Comparison of ENCODE assay signal across 8 cellular contexts in the genomic region with DNA sequence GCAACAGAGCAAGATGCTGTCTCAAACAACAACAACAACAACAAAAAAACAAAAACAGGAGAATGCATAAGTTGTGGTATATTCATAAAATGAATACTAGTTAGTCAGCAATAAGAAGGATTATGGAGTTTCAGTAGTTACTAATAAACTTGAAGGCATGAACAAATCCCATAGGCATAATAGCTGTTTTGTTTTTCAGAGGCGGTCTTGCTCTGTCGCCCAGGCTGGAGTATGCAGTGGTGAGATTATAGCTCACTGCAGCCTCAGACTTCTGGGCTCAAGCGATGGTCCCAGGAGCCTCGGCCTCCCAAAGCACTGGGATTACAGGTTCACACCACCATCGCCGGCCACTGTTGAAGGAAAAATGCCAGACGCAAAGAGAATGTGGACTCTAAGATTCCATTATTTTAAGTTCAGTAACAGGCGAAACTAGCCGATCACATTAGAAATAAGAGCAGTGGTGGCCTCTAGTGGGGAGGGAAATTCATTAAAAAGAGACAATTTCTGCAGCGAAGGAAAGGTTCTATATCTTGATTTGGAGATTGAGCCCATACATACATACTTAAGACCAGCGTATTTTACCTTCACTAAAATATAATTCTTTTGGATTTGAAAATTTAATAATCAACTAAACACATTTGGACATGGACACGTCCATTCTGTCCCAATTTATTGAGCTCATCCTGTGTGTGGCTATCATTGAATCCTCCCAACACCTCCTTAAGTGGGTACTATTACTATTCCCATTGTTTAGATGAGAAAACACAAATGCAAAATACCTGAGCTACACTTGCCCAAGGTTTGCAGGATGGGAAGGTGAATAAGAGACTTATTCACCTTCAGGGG. TPM values are rescaled to one million over a fixed set of nuclear protein-coding genes. Genes with fewer than 3 reads are reported as not detected.
DNase-seq lines count a peak whose midpoint lies in the region; ATAC-seq and TF ChIP-seq lines count a peak whose summit lies in the region.

No MANE protein-coding gene starts in this region.

- DNase-seq in GM06990 (ENCODE audit: extremely low read depth, insufficient read length) (peak; percentile 55), IMR-90 (peak; percentile 53), SHP77 treated with DMSO at 0.1 percent for 48 hours (lab: John Stamatoyannopoulos, UW) (peak; percentile 43), left ventricle myocardium inferior (no peak), GM19240 (ENCODE audit: insufficient read length, low spot score) (no peak)

- POLR2A ChIA-PET in IMR-90 (lab: Charles Lee; ENCODE audit: unreplicated experiment): no interaction called here

- no peak overlapping the region for H4K91ac ChIP-seq in IMR-90 (ENCODE audit: insufficient read depth, low read depth, low read length)

- H3K79me1 ChIP-seq in IMR-90 (ENCODE audit: low read depth in 1 of 2, low read length in 2 of 2): no peaks in the 10 kb centered on the region

- no peak overlapping the region for H2BK20ac ChIP-seq in IMR-90 (ENCODE audit: low read depth, low read length)

- no peak overlapping the region for H4K5ac ChIP-seq in IMR-90 (ENCODE audit: low read depth, low read length)

- H3K9ac ChIP-seq in IMR-90 (ENCODE audit: low read depth, low read length): no peak overlapping the region
- H3K9ac ChIP-seq in rectal smooth muscle tissue (ENCODE audit: low read length): no peak overlapping the region

- H3K4me3 ChIP-seq in GM06990 (replicated peaks; ENCODE audit: low read depth, low read length): peak overlapping the region; percentile 60
- H3K4me3 ChIP-seq in IMR-90 (ENCODE audit: insufficient read depth, low read depth, low read length): no peak overlapping the region
- H3K4me3 ChIP-seq in left ventricle myocardium inferior: peak overlapping the region; percentile 73
- H3K4me3 ChIP-seq in rectal smooth muscle tissue (ENCODE audit: low read length): peak overlapping the region; percentile 89

- H2BK5ac ChIP-seq in IMR-90 (ENCODE audit: low read depth, low read length, poor library complexity, severe bottlenecking): no peak overlapping the region

- dilution Hi-C loops in IMR-90 (cut with HindIII; ENCODE audit: low sequenced_read_pairs, unreplicated experiment): no loop called here

- WGBS in IMR-90 (ENCODE audit: extremely low coverage in 2 of 2, insufficient read length in 1 of 2), 2 experiments: no CpG with 5 or more reads among the region's 12 CpGs

- H3K56ac ChIP-seq in IMR-90 (ENCODE audit: extremely low read depth, insufficient read depth, low read length): no peak overlapping the region

- H3K27me3 ChIP-seq in GM06990 (replicated peaks; ENCODE audit: control insufficient read depth, insufficient read depth, low read length) (no peaks in the 10 kb centered on the region), IMR-90 (ENCODE audit: control insufficient read depth, insufficient read depth, low read length) (peaks cover 3% of the 10 kb centered on the region; the same call in 1 of the 2 replicates), left ventricle myocardium inferior (ENCODE audit: low read depth) (no peaks in the 10 kb centered on the region), rectal smooth muscle tissue (ENCODE audit: control insufficient read depth, insufficient read depth, low read length) (no peaks in the 10 kb centered on the region)

- H2BK120ac ChIP-seq in IMR-90 (ENCODE audit: low read depth, low read length): no peak overlapping the region

- H2AK9ac ChIP-seq in IMR-90 (replicated peaks; ENCODE audit: low read depth, low read length, poor library complexity): no peak overlapping the region

- H3K23ac ChIP-seq in IMR-90 (ENCODE audit: low read depth, low read length): no peak overlapping the region

- no peaks in the 10 kb centered on the region for H3K9me1 ChIP-seq in IMR-90 (ENCODE audit: insufficient read depth, low read length)

- in situ Hi-C loops in IMR-90 (cut with MboI; ENCODE audit: low sequenced_read_pairs): loop anchor here (5.0 kb wide), 1 partner anchor 360 kb away; no protein-coding TSS in a partner anchor

- H3K27ac ChIP-seq in IMR-90 (ENCODE audit: insufficient read depth, low read length) (no peak overlapping the region), angular gyrus (ENCODE audit: low read depth, low read length) (peak overlapping the region; percentile 99), left ventricle myocardium inferior (replicated peaks) (peak overlapping the region; percentile 90), rectal smooth muscle tissue (ENCODE audit: low read depth, low read length) (no peak overlapping the region)

- no peaks in the 10 kb centered on the region for H3K9me3 ChIP-seq in IMR-90 (ENCODE audit: control insufficient read depth, insufficient read depth, low read length)
- H3K9me3 ChIP-seq in left ventricle myocardium inferior (replicated peaks): no peaks in the 10 kb centered on the region

- no peak for TF ChIP-seq POLR2A in IMR-90 (IDR thresholded peaks at IDR 0.05; ENCODE audit: low read depth, low read length)

- peak; percentile 70 for TF ChIP-seq RAD21 in IMR-90 (IDR thresholded peaks at IDR 0.05; ENCODE audit: low read length)

- ATAC-seq in IMR-90 (ENCODE audit: low read depth) (peak; percentile 43; the same call in 1 of the 2 replicates), HG02852 (IDR thresholded peaks at IDR 0.05; ENCODE audit: unreplicated experiment) (no peak)

- H2AK5ac ChIP-seq in IMR-90 (ENCODE audit: low read depth, low read length): no peak overlapping the region

- TF ChIP-seq CTCF in GM06990 (IDR thresholded peaks at IDR 0.05; ENCODE audit: insufficient read depth, low read length, poor library complexity, severe bottlenecking) (peak; percentile 65), IMR-90 (conservative IDR thresholded peaks at IDR 0.05; ENCODE audit: low read depth, low read length) (peak; percentile 66), left ventricle myocardium inferior (IDR thresholded peaks at IDR 0.05; ENCODE audit: borderline replicate concordance) (peak; percentile 70)

- peak overlapping the region; percentile 81 for H2AFZ ChIP-seq in IMR-90 (replicated peaks; ENCODE audit: low read length, poor library complexity)

- H3K36me3 ChIP-seq in GM06990 (ENCODE audit: control insufficient read depth, insufficient read depth, low read length) (no peaks in the 10 kb centered on the region), IMR-90 (ENCODE audit: control insufficient read depth, insufficient read depth, low read length) (no peaks in the 10 kb centered on the region), left ventricle myocardium inferior (no peaks in the 10 kb centered on the region), rectal smooth muscle tissue (ENCODE audit: control insufficient read depth, insufficient read depth, low read length) (no peaks in the 10 kb centered on the region)

- intact Hi-C loops in IMR-90 (cut with micrococcal nuclease): loop anchor here (1.0 to 10.0 kb wide), 2 partner anchors 148 to 360 kb away; no protein-coding TSS in a partner anchor
- intact Hi-C loops in left ventricle myocardium inferior (cut with micrococcal nuclease): loop anchor here (5.0 kb wide), 1 partner anchor 360 kb away; no protein-coding TSS in a partner anchor

- CTCF ChIA-PET in IMR-90 (lab: Yijun Ruan, JAX): interaction anchor here (0.6 to 2.5 kb wide), 8 partner anchors 29 to 1647 kb away, joined by 3 to 18 read pairs (median 3); no protein-coding TSS in a partner anchor

- H3K4me2 ChIP-seq in IMR-90 (ENCODE audit: low read depth, low read length): peak overlapping the region; percentile 9; the same call in 1 of the 2 replicates

- H4K20me1 ChIP-seq in IMR-90 (ENCODE audit: insufficient read depth, low read length): no peaks in the 10 kb centered on the region

- no peak overlapping the region for H3K14ac ChIP-seq in IMR-90 (replicated peaks; ENCODE audit: low read depth, low read length)

- BruUV-seq in IMR-90 (replicated peaks; lab: Mats Ljungman, UMichigan): no TSS peak

- H3K4me1 ChIP-seq in IMR-90 (ENCODE audit: control insufficient read depth, insufficient read depth, low read length) (peaks cover 3% of the 10 kb centered on the region; the same call in 1 of the 2 replicates), left ventricle myocardium inferior (peaks cover 15% of the 10 kb centered on the region), rectal smooth muscle tissue (ENCODE audit: control insufficient read depth, insufficient read depth, low read length) (no peaks in the 10 kb centered on the region)

- no peak overlapping the region for H4K8ac ChIP-seq in IMR-90 (ENCODE audit: low read depth in 2 of 2, low read length in 2 of 2)

- no peak overlapping the region for H3K4ac ChIP-seq in IMR-90 (ENCODE audit: low read depth, low read length)

- no peak overlapping the region for H2BK15ac ChIP-seq in IMR-90 (ENCODE audit: low read depth, low read length)

- H3K18ac ChIP-seq in IMR-90 (ENCODE audit: low read depth, low read length): no peak overlapping the region

TF ChIP-seq in IMR-90, 13 proteins besides CTCF, POLR2A, EP300 and RAD21 (continues in another document):
- TF ChIP-seq RCOR1 (IDR thresholded peaks at IDR 0.05; ENCODE audit: insufficient replicate concordance, low read length) (no peak), CEBPB (IDR thresholded peaks at IDR 0.05; ENCODE audit: low read depth, low read length) (no peak), USF2 (IDR thresholded peaks at IDR 0.05; ENCODE audit: low read depth, low read length) (no peak), SMC3 (IDR thresholded peaks at IDR 0.05; ENCODE audit: low read depth, low read length) (peak; percentile 60), FOS (IDR thresholded peaks at IDR 0.05; ENCODE audit: low read depth, low read length) (no peak), MXI1 (IDR thresholded peaks at IDR 0.05; ENCODE audit: borderline replicate concordance, low read depth, low read length) (no peak)

RNA-seq across cellular contexts. Expression of gene HDAC11, which starts 27.4 kb away (rescaled TPM):
- total RNA-seq in IMR-90 (2012; rRNA removed) (6.1 and 9.1 TPM in 2 replicates), left ventricle myocardium inferior (34.3 TPM)
- polyA plus RNA-seq in IMR-90 (2012; rRNA removed): 10.8 and 11.4 TPM in 2 replicates
- 7.6 and 13.4 TPM in 2 replicates for polyA plus RNA-seq in IMR-90 (2012; cell fraction: cytosol; rRNA removed)
- polyA plus RNA-seq in IMR-90 (2012; cell fraction: nucleus; rRNA removed; ENCODE audit: low replicate concordance): 8.5 and 13.0 TPM in 2 replicates

RNA-seq across cellular contexts. Expression of gene NUP210, which starts 32.6 kb away (rescaled TPM):
- total RNA-seq in IMR-90 (2012; rRNA removed): under 0.01 TPM in 1 of 2 replicates, not detected in the other
- polyA plus RNA-seq in IMR-90 (2012; rRNA removed): 0.03 and 0.04 TPM in 2 replicates
- 0.03 and 0.04 TPM in 2 replicates for polyA plus RNA-seq in IMR-90 (2012; cell fraction: cytosol; rRNA removed)
- 0.03 and 0.17 TPM in 2 replicates for polyA plus RNA-seq in IMR-90 (2012; cell fraction: nucleus; rRNA removed; ENCODE audit: low replicate concordance)
- 2.8 TPM for total RNA-seq in left ventricle myocardium inferior

Comparison
In these comparisons a context has a peak if more than half of its experiments do, and no peak if none do; other contexts are left out.
1. DNase-seq: peak in GM06990 (single experiment), IMR-90 (single experiment) and SHP77 treated with DMSO at 0.1 percent for 48 hours (single experiment); none in left ventricle myocardium inferior (single experiment) and GM19240 (single experiment).
2. H3K27ac ChIP-seq: peak in angular gyrus (single experiment) and left ventricle myocardium inferior (single experiment); none in IMR-90 (single experiment) and rectal smooth muscle tissue (single experiment).
3. Peak in every context shown above with its lines, with median percentiles within 50 percentile points of each other: CTCF ChIP-seq.